1 cellular context compared by ENCODE assay signal in genomic region chr2:75516378-75517122, GRCh38.
TF ChIP-seq lines count a peak whose summit lies in the region.

No MANE protein-coding gene starts in this region.

TF ChIP-seq in HepG2, 621 proteins besides CTCF, POLR2A, EP300 and RAD21 (continued from another document and continues in another):
- TF ChIP-seq PCBP1 (IDR thresholded peaks at IDR 0.05; ENCODE audit: borderline replicate concordance, low read depth, low read length) (no peak), ZBTB39 (CRISPR knock-in tag; IDR thresholded peaks at IDR 0.05) (peak; percentile 87), GATAD2A (CRISPR knock-in tag; IDR thresholded peaks at IDR 0.05) (peak; percentile 100), MED8 (CRISPR knock-in tag; IDR thresholded peaks at IDR 0.05; ENCODE audit: insufficient replicate concordance) (peak; percentile 97), SAP130 (CRISPR knock-in tag; IDR thresholded peaks at IDR 0.05; ENCODE audit: low read depth) (peak; percentile 97), ZNF703 (CRISPR knock-in tag; IDR thresholded peaks at IDR 0.05; ENCODE audit: borderline replicate concordance) (no peak), NR2F1 (CRISPR knock-in tag; IDR thresholded peaks at IDR 0.05) (peak; percentile 58 to 82; a peak in 3 of 4 replicates), TRIM22 (IDR thresholded peaks at IDR 0.05) (no peak), SMARCC2 (IDR thresholded peaks at IDR 0.05) (0 out of 2 replicates have a peak, but pooled peaks have one; percentile 7), PPARG (CRISPR knock-in tag; conservative IDR thresholded peaks at IDR 0.05) (peak; percentile 94), JUND (CRISPR knock-in tag; IDR thresholded peaks at IDR 0.05) (no peak), EED (CRISPR knock-in tag; IDR thresholded peaks at IDR 0.05) (no peak), TARDBP (CRISPR knock-in tag; IDR thresholded peaks at IDR 0.05) (peak; percentile 92), ZNF350 (CRISPR knock-in tag; IDR thresholded peaks at IDR 0.05; ENCODE audit: borderline replicate concordance, low read depth) (peak; percentile 34; the same call in 1 of the 2 replicates), ZC3H13 (CRISPR knock-in tag; IDR thresholded peaks at IDR 0.05) (0 out of 2 replicates have a peak, but pooled peaks have one; percentile 40), ZNF891 (CRISPR knock-in tag; IDR thresholded peaks at IDR 0.05) (no peak), ZBTB7A (CRISPR knock-in tag; IDR thresholded peaks at IDR 0.05) (peak; percentile 93), TFAP4 (IDR thresholded peaks at IDR 0.05; ENCODE audit: borderline replicate concordance, low read depth) (peak; percentile 98), MIER2 (CRISPR knock-in tag; IDR thresholded peaks at IDR 0.05) (peak; percentile 88), LRRFIP1 (CRISPR knock-in tag; conservative IDR thresholded peaks at IDR 0.05) (no peak; the same call in 1 of the 2 replicates), BRCA1 (CRISPR knock-in tag; IDR thresholded peaks at IDR 0.05) (peak; percentile 84; the same call in 1 of the 2 replicates), ZFYVE20 (CRISPR knock-in tag; IDR thresholded peaks at IDR 0.05; ENCODE audit: borderline replicate concordance, low read depth) (no peak), ZNF639 (CRISPR knock-in tag; conservative IDR thresholded peaks at IDR 0.05) (peak; percentile 75; the same call in 1 of the 2 replicates), MAFF (IDR thresholded peaks at IDR 0.05; ENCODE audit: low read depth, low read length) (no peak), ZIK1 (CRISPR knock-in tag; IDR thresholded peaks at IDR 0.05; ENCODE audit: borderline replicate concordance, low read depth) (no peak), ZKSCAN5 (CRISPR knock-in tag; IDR thresholded peaks at IDR 0.05) (no peak), ZNF761 (CRISPR knock-in tag; conservative IDR thresholded peaks at IDR 0.05) (no peak), BCL6 (CRISPR knock-in tag; IDR thresholded peaks at IDR 0.05) (peak; percentile 94), HNRNPK (IDR thresholded peaks at IDR 0.05; ENCODE audit: low read depth, low read length, poor library complexity, severe bottlenecking) (no peak), GABPA (IDR thresholded peaks at IDR 0.05; ENCODE audit: low read depth, low read length) (no peak), GABPA (CRISPR knock-in tag; IDR thresholded peaks at IDR 0.05; ENCODE audit: low read depth) (peak; percentile 65), FOSL1 (CRISPR knock-in tag; IDR thresholded peaks at IDR 0.05; ENCODE audit: borderline replicate concordance) (peak; percentile 49; the same call in 1 of the 2 replicates), CC2D1A (CRISPR knock-in tag; IDR thresholded peaks at IDR 0.05) (peak; percentile 91; the same call in 1 of the 2 replicates), TBX3 (IDR thresholded peaks at IDR 0.05; ENCODE audit: borderline replicate concordance) (peak; percentile 88), MEIS1 (CRISPR knock-in tag; IDR thresholded peaks at IDR 0.05; ENCODE audit: borderline replicate concordance) (peak; percentile 91; the same call in 1 of the 2 replicates), ZZZ3 (CRISPR knock-in tag; IDR thresholded peaks at IDR 0.05; ENCODE audit: borderline replicate concordance) (no peak), KDM6A (CRISPR knock-in tag; IDR thresholded peaks at IDR 0.05; ENCODE audit: low read depth) (peak; percentile 86), HNRNPLL (IDR thresholded peaks at IDR 0.05; ENCODE audit: low read depth, low read length, poor library complexity, severe bottlenecking) (no peak), TOE1 (CRISPR knock-in tag; IDR thresholded peaks at IDR 0.05) (0 out of 2 replicates have a peak, but pooled peaks have one; percentile 37), CERS6 (CRISPR knock-in tag; IDR thresholded peaks at IDR 0.05) (no peak), TERF1 (CRISPR knock-in tag; IDR thresholded peaks at IDR 0.05) (no peak), GATA4 (IDR thresholded peaks at IDR 0.05; ENCODE audit: borderline replicate concordance, low read depth) (peak; percentile 95), PAF1 (CRISPR knock-in tag; IDR thresholded peaks at IDR 0.05) (no peak), NR2C2 (CRISPR knock-in tag; IDR thresholded peaks at IDR 0.05; ENCODE audit: borderline replicate concordance) (peak; percentile 83), ZNF33A (CRISPR knock-in tag; IDR thresholded peaks at IDR 0.05; ENCODE audit: borderline replicate concordance) (no peak), USF2 (IDR thresholded peaks at IDR 0.05; ENCODE audit: low read depth, low read length) (no peak), USF2 (CRISPR knock-in tag; IDR thresholded peaks at IDR 0.05; ENCODE audit: borderline replicate concordance) (no peak), SAFB2 (CRISPR knock-in tag; IDR thresholded peaks at IDR 0.05; ENCODE audit: borderline replicate concordance, low read depth) (peak; percentile 17; the same call in 1 of the 2 replicates), ZBTB8A (CRISPR knock-in tag; IDR thresholded peaks at IDR 0.05; ENCODE audit: borderline replicate concordance, low read depth) (no peak), CBX1 (IDR thresholded peaks at IDR 0.05; ENCODE audit: low read depth) (no peak), SIN3B (IDR thresholded peaks at IDR 0.05; ENCODE audit: low read length) (no peak), RARA (CRISPR knock-in tag; IDR thresholded peaks at IDR 0.05) (peak; percentile 98), ZBED4 (CRISPR knock-in tag; IDR thresholded peaks at IDR 0.05; ENCODE audit: borderline replicate concordance) (peak; percentile 77; the same call in 1 of the 2 replicates), ZNF101 (CRISPR knock-in tag; IDR thresholded peaks at IDR 0.05; ENCODE audit: borderline replicate concordance, low read depth) (no peak), MXD4 (CRISPR knock-in tag; IDR thresholded peaks at IDR 0.05) (no peak; the same call in none of the 2 replicates)
